8 cellular contexts compared by ENCODE assay signal in the genomic region with DNA sequence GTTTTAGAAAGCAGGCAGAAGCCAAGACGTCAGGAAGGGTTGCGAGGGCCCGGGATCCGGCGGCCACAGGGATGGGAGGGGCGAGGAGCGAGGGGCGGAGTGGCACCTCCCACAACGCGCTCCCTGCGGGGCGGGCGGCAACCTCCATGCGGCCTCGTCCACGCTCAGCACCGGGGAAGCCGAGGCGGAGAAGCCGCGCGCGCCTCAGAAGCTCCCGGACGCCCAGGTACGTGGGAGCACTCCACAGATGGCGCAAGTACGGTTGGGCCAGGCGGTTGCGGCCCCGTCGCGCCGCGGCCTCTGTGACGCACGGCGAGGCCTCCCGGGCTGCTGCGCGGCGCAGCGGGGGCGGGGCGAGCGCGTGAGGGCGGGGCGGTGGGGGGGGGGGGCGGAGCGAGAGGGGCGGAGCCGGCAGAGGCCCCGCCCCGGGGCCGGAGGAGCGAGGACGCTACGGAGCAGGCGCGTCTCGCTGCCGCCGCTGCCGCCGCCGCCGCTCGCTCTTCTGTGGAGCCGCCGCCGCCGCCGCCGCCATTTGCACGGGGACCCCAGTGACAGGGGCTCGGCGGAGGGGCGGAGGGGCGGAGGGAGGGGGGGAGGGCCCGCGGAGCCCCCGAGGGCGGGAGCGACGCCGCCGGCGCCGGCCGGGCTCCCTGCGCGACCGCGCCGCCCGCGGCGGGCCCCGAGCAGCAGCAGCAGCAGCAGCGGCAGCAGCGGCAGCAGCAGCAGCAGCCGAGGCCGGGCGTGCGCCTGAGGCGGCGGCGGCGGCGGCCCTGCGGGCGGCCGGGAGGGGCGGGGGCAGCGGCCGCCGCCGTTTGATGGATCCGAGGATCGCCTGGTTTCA. TPM values are rescaled to one million over a fixed set of nuclear protein-coding genes. Genes with fewer than 3 reads are reported as not detected.
DNase-seq lines count a peak whose midpoint lies in the region; ATAC-seq, FAIRE-seq and TF ChIP-seq lines count a peak whose summit lies in the region.

TSS of gene TENT4B (plus strand) at position 500 of the 841 bp plus-strand sequence. CDS start at position 816, 316 bp downstream.

- H3K9ac ChIP-seq in kidney (ENCODE audit: low read length in 2 of 2) = peak within 1 kb of the TSS; percentile 72 to 93

- peaks cover 14% of the 10 kb centered on the region for H3K36me3 Mint-ChIP-seq in central memory CD8-positive, alpha-beta T cell (ENCODE audit: insufficient read depth)

- TF ChIP-seq EP300 in A549 (IDR thresholded peaks at IDR 0.05) = no peak

- H3K27me3 Mint-ChIP-seq in central memory CD8-positive, alpha-beta T cell = no peaks in the 10 kb centered on the region

- TF ChIP-seq CTCF in A549 (IDR thresholded peaks at IDR 0.05) (no peak), kidney (IDR thresholded peaks at IDR 0.05; ENCODE audit: borderline replicate concordance, extremely low read depth, insufficient read depth) (no peak)

- no peaks in the 10 kb centered on the region for H3K36me3 ChIP-seq in kidney (ENCODE audit: control insufficient read depth in 1 of 2, insufficient read depth in 2 of 2, low read length in 2 of 2)

- no peaks in the 10 kb centered on the region for H3K9me3 Mint-ChIP-seq in central memory CD8-positive, alpha-beta T cell

- CTCF ChIA-PET in A549 (lab: Yijun Ruan, JAX) = interaction anchor here (2.5 kb wide), 1 partner anchor 58 kb away, joined by 11 read pairs; no protein-coding TSS in a partner anchor

- ATAC-seq in A549 (peak; percentile 83 to 94), GM18519 (IDR thresholded peaks at IDR 0.05; ENCODE audit: low FRiP score, unreplicated experiment) (peak; percentile 61), HG03039 (IDR thresholded peaks at IDR 0.05; ENCODE audit: unreplicated experiment) (peak; percentile 78)
- peak; percentile 62 for ATAC-seq in central memory CD8-positive, alpha-beta T cell (replicated peaks; ENCODE audit: extremely low read depth, poor library complexity, severe bottlenecking)

- 5% methylated on average over 15 of the region's 121 CpGs for WGBS in A549 (ENCODE audit: missing lambda C conversion rate)

- H3K27ac ChIP-seq in A549 (peak within 1 kb of the TSS; percentile 96), kidney (ENCODE audit: low read depth in 2 of 2, low read length in 2 of 2) (peak within 1 kb of the TSS; percentile 97 to 99)

- DNase-seq in A549 (ENCODE audit: low read depth in 1 of 2, low spot score in 1 of 2) = peak; percentile 85 to 89
- DNase-seq in NCI-H2196 (lab: John Stamatoyannopoulos, UW; ENCODE audit: unreplicated experiment) = peak; percentile 53
- DNase-seq in activated CD4-positive, CD25-positive, alpha-beta regulatory T cell treated with anti-CD3 and anti-CD28 coated beads, Interleukin-2, amount 50 U/mL, for 72 hours = peak; percentile 87
- DNase-seq in central memory CD8-positive, alpha-beta T cell (ENCODE audit: low spot score in 2 of 2) = peak; percentile 88 to 91
- DNase-seq in kidney = peak; percentile 97
- DNase-seq in stimulated activated CD4-positive, alpha-beta T cell treated with anti-CD3 and anti-CD28 coated beads, Interleukin-15, amount 100 ng/mL, for 1 hour (ENCODE audit: low read depth in 1 of 2, low spot score in 1 of 2) = peak; percentile 82 to 83

- intact Hi-C loops in kidney (cut with DNase I) = no loop called here

- H3K9me3 ChIP-seq in A549 (no peaks in the 10 kb centered on the region), kidney (ENCODE audit: control insufficient read depth in 1 of 2, low read length in 2 of 2) (no peaks in the 10 kb centered on the region)

- peak; percentile 91 for TF ChIP-seq POLR2A in A549 (IDR thresholded peaks at IDR 0.05; ENCODE audit: low read length)

- H3K27ac Mint-ChIP-seq in central memory CD8-positive, alpha-beta T cell (ENCODE audit: low read depth) = peak within 1 kb of the TSS; percentile 92

- H3K4me1 Mint-ChIP-seq in central memory CD8-positive, alpha-beta T cell = peaks cover 36% of the 10 kb centered on the region

- POLR2A ChIA-PET in A549 (lab: Yijun Ruan, JAX) = interaction anchor here (0.6 to 1.9 kb wide), 2 partner anchors 58 to 65 kb away, joined by 3 to 5 read pairs; no protein-coding TSS in a partner anchor

- FAIRE-seq in A549 (lab: Jason Lieb, UNC) (no peak), kidney (lab: Jason Lieb, UNC) (no peak)

- H3K4me1 ChIP-seq in A549 (peaks cover 29% of the 10 kb centered on the region), kidney (ENCODE audit: control insufficient read depth in 1 of 2, insufficient read depth in 1 of 2, low read depth in 1 of 2, low read length in 2 of 2) (peaks cover 7 to 12% of the 10 kb centered on the region in 2 donors)

- peak within 1 kb of the TSS; percentile 83 for H3K4me3 Mint-ChIP-seq in central memory CD8-positive, alpha-beta T cell

- H3K4me2 ChIP-seq in A549 = peak within 1 kb of the TSS; percentile 99

- 0 out of 5 replicates have a peak, but pooled peaks of 1 of the 2 experiments have one; percentile 9 for TF ChIP-seq RAD21 in A549 (conservative IDR thresholded peaks at IDR 0.05 in 1 of 2, IDR thresholded peaks at IDR 0.05 in 1 of 2)

- H3K4me3 ChIP-seq in A549 (peak within 1 kb of the TSS; percentile 71), kidney (ENCODE audit: low read length in 2 of 2) (peak within 1 kb of the TSS; percentile 86 to 87)

TF ChIP-seq in A549, 52 proteins besides CTCF, POLR2A, EP300 and RAD21:
- TF ChIP-seq JUN (IDR thresholded peaks at IDR 0.05) = peak in 1 of 2 experiments; percentile 95; a peak in 4 of 5 replicates
- TF ChIP-seq, protein P1, sequence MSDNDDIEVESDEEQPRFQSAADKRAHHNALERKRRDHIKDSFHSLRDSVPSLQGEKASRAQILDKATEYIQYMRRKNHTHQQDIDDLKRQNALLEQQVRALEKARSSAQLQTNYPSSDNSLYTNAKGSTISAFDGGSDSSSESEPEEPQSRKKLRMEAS (IDR thresholded peaks at IDR 0.05) = peak; percentile 80
- TF ChIP-seq GATA3 (IDR thresholded peaks at IDR 0.05; ENCODE audit: borderline replicate concordance) = peak; percentile 9; the same call in 1 of the 2 replicates
- peak; percentile 84 for TF ChIP-seq MYC (IDR thresholded peaks at IDR 0.05; ENCODE audit: borderline replicate concordance, low read length)
- TF ChIP-seq FOXS1 (CRISPR knock-in tag; IDR thresholded peaks at IDR 0.05) = no peak
- TF ChIP-seq KDM1A (IDR thresholded peaks at IDR 0.05; ENCODE audit: low read depth) = no peak
- TF ChIP-seq PHF8 (IDR thresholded peaks at IDR 0.05; ENCODE audit: borderline replicate concordance, low read depth) = peak; percentile 99
- TF ChIP-seq ZFP36 (IDR thresholded peaks at IDR 0.05; ENCODE audit: borderline replicate concordance, partially characterized antibody) = no peak
- TF ChIP-seq, protein P2, sequence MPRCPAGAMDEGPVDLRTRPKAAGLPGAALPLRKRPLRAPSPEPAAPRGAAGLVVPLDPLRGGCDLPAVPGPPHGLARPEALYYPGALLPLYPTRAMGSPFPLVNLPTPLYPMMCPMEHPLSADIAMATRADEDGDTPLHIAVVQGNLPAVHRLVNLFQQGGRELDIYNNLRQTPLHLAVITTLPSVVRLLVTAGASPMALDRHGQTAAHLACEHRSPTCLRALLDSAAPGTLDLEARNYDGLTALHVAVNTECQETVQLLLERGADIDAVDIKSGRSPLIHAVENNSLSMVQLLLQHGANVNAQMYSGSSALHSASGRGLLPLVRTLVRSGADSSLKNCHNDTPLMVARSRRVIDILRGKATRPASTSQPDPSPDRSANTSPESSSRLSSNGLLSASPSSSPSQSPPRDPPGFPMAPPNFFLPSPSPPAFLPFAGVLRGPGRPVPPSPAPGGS (IDR thresholded peaks at IDR 0.05) = peak; percentile 89
- peak; percentile 51; the same call in 1 of the 2 replicates for TF ChIP-seq TFCP2L1 (CRISPR knock-in tag; IDR thresholded peaks at IDR 0.05)
- TF ChIP-seq, protein P3, sequence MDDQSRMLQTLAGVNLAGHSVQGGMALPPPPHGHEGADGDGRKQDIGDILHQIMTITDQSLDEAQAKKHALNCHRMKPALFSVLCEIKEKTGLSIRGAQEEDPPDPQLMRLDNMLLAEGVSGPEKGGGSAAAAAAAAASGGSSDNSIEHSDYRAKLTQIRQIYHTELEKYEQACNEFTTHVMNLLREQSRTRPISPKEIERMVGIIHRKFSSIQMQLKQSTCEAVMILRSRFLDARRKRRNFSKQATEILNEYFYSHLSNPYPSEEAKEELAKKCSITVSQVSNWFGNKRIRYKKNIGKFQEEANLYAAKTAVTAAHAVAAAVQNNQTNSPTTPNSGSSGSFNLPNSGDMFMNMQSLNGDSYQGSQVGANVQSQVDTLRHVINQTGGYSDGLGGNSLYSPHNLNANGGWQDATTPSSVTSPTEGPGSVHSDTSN (IDR thresholded peaks at IDR 0.05) = 0 out of 2 replicates have a peak, but pooled peaks have one; percentile 21
- TF ChIP-seq CHD2 (IDR thresholded peaks at IDR 0.05; ENCODE audit: low read length, partially characterized antibody) = no peak

RNA-seq across cellular contexts. Expression of gene TENT4B, which starts in this region (rescaled TPM):
- polyA plus RNA-seq in A549 (2011; rRNA removed) (14.5 and 19.4 TPM in 2 replicates), A549 (2017; fragmentation: RNase III; extraction: RNeasy Plus Mini Kit Qiagen cat#74134 plus additional on column Dnase treatment) (12.2 to 12.5 TPM (median 12.2 TPM) in 3 replicates), kidney (ENCODE audit: insufficient read depth, low read depth, low replicate concordance) (4.7 TPM)
- polyA plus RNA-seq in A549 (2012; cell fraction: cytosol; rRNA removed) = 5.2 and 6.5 TPM in 2 replicates
- 4.1 and 4.4 TPM in 2 replicates for polyA plus RNA-seq in A549 (2012; cell fraction: nucleus; rRNA removed)
- polyA minus RNA-seq in A549 (2011; rRNA and poly(A)+ RNA removed) = 14.9 and 17.4 TPM in 2 replicates
- total RNA-seq in kidney = 13.2 TPM

Comparison
In these comparisons a context has a peak if more than half of its experiments do, and no peak if none do; other contexts are left out.
1. Peak in every context shown above with its lines: DNase-seq, ATAC-seq, H3K4me3 ChIP-seq and H3K27ac ChIP-seq.